In the genomic region with DNA sequence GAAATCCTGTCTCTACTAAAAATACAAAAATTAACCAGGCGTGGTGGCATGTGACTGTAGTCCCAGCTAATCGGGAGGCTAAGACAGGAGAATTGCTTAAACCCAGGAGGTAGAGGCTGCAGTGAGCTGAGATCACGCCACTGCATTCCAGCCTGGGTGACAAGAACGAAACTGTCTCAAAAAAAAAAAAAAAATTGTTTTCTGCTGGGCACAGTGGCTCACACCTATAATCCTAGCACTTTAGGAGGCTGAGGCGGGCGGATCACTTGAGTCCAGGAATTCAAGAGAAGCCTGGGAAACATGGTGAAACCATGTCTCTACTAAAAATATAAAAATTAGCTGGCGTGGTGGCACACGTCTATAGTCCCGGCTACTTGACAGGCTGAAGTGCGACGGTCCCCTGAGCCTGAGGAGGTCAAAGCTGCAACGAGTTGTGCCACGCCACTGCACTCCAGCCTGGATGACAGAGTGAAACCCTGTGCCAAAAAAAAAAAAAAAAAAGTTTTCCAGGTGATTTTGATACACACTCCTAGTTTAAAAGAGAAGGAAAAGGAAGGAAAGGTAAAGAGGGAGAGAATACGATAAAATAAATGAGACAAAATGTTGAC, we compare ENCODE assay signal across 21 cellular contexts.
"Had no signal": no experiment of that assay in that cellular context is flagged by ENCODE, and none has a peak within 500 bp of the region (broad histone marks: within the 10 kb centered on the region; RNA-seq: fewer than 3 reads in every experiment).

No MANE protein-coding gene starts in this region.

- H3K4me1 Mint-ChIP-seq: endodermal cell had no signal

- H3K27me3 Mint-ChIP-seq: naive B cell; stimulated activated naive B cell treated with anti-CD40 and anti-IgM and Interleukin-4, amounts not matched to agents 10 μg/mL and 1 μg/mL and 100 μg/mL, for 72 hours; stimulated activated naive CD8-positive, alpha-beta T cell treated with anti-CD3 and anti-CD28 coated beads, Interleukin-15, amount 100 ng/mL, for 72 hours had no signal

- ATAC-seq: foreskin keratinocyte; sciatic nerve; stimulated activated naive B cell treated with anti-CD40 and anti-IgM and Interleukin-4, amounts not matched to agents 10 μg/mL and 1 μg/mL and 100 μg/mL, for 72 hours; stimulated activated naive CD8-positive, alpha-beta T cell treated with anti-CD3 and anti-CD28 coated beads, Interleukin-15, amount 100 ng/mL, for 72 hours had no signal

- H3K27ac Mint-ChIP-seq: endodermal cell; immature natural killer cell; nephron; stimulated activated naive B cell treated with anti-CD40 and anti-IgM and Interleukin-4, amounts not matched to agents 10 μg/mL and 1 μg/mL and 100 μg/mL, for 72 hours; stimulated activated naive CD8-positive, alpha-beta T cell treated with anti-CD3 and anti-CD28 coated beads, Interleukin-15, amount 100 ng/mL, for 72 hours had no signal

- DNase-seq: cerebellar nuclear complex; effector CD4-positive, alpha-beta T cell; endodermal cell; erythroblast; foreskin keratinocyte; immature natural killer cell; mesenchymal stem cell; midbrain; naive B cell; occipital lobe; spleen; stimulated activated CD4-positive, alpha-beta T cell treated with anti-CD3 and anti-CD28 coated beads, Interleukin-15, amount 100 ng/mL, for 24 hours; stimulated activated CD4-positive, alpha-beta T cell treated with anti-CD3 and anti-CD28 coated beads, Interleukin-1b, Interleukin-23, amount 100 ng/mL, for 48 hours; stimulated activated CD4-positive, alpha-beta T cell treated with anti-CD3 and anti-CD28 coated beads, Interleukin-4, amount 100 ng/mL, for 24 hours; stimulated activated naive B cell treated with anti-CD40 and anti-IgM and Interleukin-4, amounts not matched to agents 10 μg/mL and 1 μg/mL and 100 μg/mL, for 72 hours; stimulated activated naive CD8-positive, alpha-beta T cell treated with anti-CD3 and anti-CD28 coated beads, Interleukin-15, amount 100 ng/mL, for 72 hours; testis; trophoblast cell; uterus had no signal

- H3K9me3 Mint-ChIP-seq: endodermal cell; immature natural killer cell; naive B cell; nephron; stimulated activated naive B cell treated with anti-CD40 and anti-IgM and Interleukin-4, amounts not matched to agents 10 μg/mL and 1 μg/mL and 100 μg/mL, for 72 hours; stimulated activated naive CD8-positive, alpha-beta T cell treated with anti-CD3 and anti-CD28 coated beads, Interleukin-15, amount 100 ng/mL, for 72 hours had no signal

- H3K4me3 Mint-ChIP-seq: endodermal cell; immature natural killer cell; naive B cell; nephron; stimulated activated naive B cell treated with anti-CD40 and anti-IgM and Interleukin-4, amounts not matched to agents 10 μg/mL and 1 μg/mL and 100 μg/mL, for 72 hours; stimulated activated naive CD8-positive, alpha-beta T cell treated with anti-CD3 and anti-CD28 coated beads, Interleukin-15, amount 100 ng/mL, for 72 hours had no signal
